8 cellular contexts compared by ENCODE assay signal in genomic region chr1:45010855-45011811, GRCh38. TPM values are rescaled to one million over a fixed set of nuclear protein-coding genes. Genes with fewer than 3 reads are reported as not detected.
A peak's percentile ranks its signal among the peaks of the same experiment; 100 is the strongest.
DNase-seq lines count a peak whose midpoint lies in the region; ATAC-seq and TF ChIP-seq lines count a peak whose summit lies in the region.

TSS of gene HECTD3 (minus strand) at chr1:45011324. CDS start at chr1:45011257, 67 bp downstream.

- ATAC-seq in GM21367 (IDR thresholded peaks at IDR 0.05; ENCODE audit: unreplicated experiment) = peak; percentile 51

- in situ Hi-C loops in Caki2 (cut with HindIII; ENCODE audit: low pct_unique_long_range_greater_than_20kb, low sequenced_read_pairs) = no loop called here

- no peaks in the 10 kb centered on the region for H4K20me1 ChIP-seq in OCI-LY1 (ENCODE audit: insufficient read depth, low read length)

- H3K9me2 ChIP-seq in OCI-LY1 (ENCODE audit: low read depth, low read length) = no peaks in the 10 kb centered on the region

- H3K9ac ChIP-seq in HUES48 (ENCODE audit: low read depth, low read length) (peak within 1 kb of the TSS; percentile 50; the same call in 1 of the 2 replicates), OCI-LY1 (ENCODE audit: low read length) (peak within 1 kb of the TSS; percentile 89)

- peaks cover 42% of the 10 kb centered on the region for H3K36me3 ChIP-seq in HUES48 (ENCODE audit: control insufficient read depth, insufficient read depth, low read length)
- H3K36me3 ChIP-seq in OCI-LY1 (ENCODE audit: insufficient read depth, low read length) = peaks cover 23% of the 10 kb centered on the region

- H3F3A ChIP-seq in OCI-LY1 (ENCODE audit: insufficient read depth, low read length) = no peaks in the 10 kb centered on the region

- peak within 1 kb of the TSS; percentile 80 for H3K27ac ChIP-seq in HUES48 (ENCODE audit: low read depth, low read length)
- peak within 1 kb of the TSS; percentile 61 for H3K27ac ChIP-seq in OCI-LY1 (ENCODE audit: low read depth, low read length, poor library complexity, severe bottlenecking)

- peak within 1 kb of the TSS; percentile 98 for H3K4me2 ChIP-seq in OCI-LY1 (ENCODE audit: low read length)

- DNase-seq in Caki2 (ENCODE audit: low read depth) (peak; percentile 71), activated T-cell treated with anti-CD3 and anti-CD28 coated beads for 1 hour (ENCODE audit: low read depth) (peak; percentile 49), epidermal melanocyte (ENCODE audit: insufficient read length, low spot score) (peak; percentile 67), middle frontal gyrus (ENCODE audit: extremely low spot score, low spot score) (peak; percentile 56)
- peak; percentile 26 to 45 for DNase-seq in stimulated activated CD8-positive, alpha-beta memory T cell treated with anti-CD3 and anti-CD28 coated beads, Interleukin-4, amount 100 ng/mL, for 1 hour (ENCODE audit: low read depth in 2 of 2, low spot score in 1 of 2)

- TF ChIP-seq CTCF in OCI-LY1 (IDR thresholded peaks at IDR 0.05; ENCODE audit: low read length) = no peak

- peaks cover 10% of the 10 kb centered on the region for H3K4me1 ChIP-seq in HUES48 (ENCODE audit: control insufficient read depth, insufficient read depth, low read length)
- H3K4me1 ChIP-seq in OCI-LY1 (ENCODE audit: insufficient read depth, low read length, severe bottlenecking) = peaks cover 27% of the 10 kb centered on the region

- peak within 1 kb of the TSS; percentile 81 for H3K4me3 ChIP-seq in HUES48 (ENCODE audit: low read depth, low read length)
- H3K4me3 ChIP-seq in OCI-LY1 (ENCODE audit: low read depth, low read length, poor library complexity, severe bottlenecking) = peak within 1 kb of the TSS; percentile 94

- H3K27me3 ChIP-seq in HUES48 (ENCODE audit: control insufficient read depth, insufficient read depth, low read length) (no peaks in the 10 kb centered on the region), OCI-LY1 (ENCODE audit: insufficient read depth, low read length) (no peaks in the 10 kb centered on the region)

- no peaks in the 10 kb centered on the region for H3K79me2 ChIP-seq in OCI-LY1 (ENCODE audit: insufficient read depth, low read length)

- peak within 1 kb of the TSS; percentile 98 for H2AFZ ChIP-seq in OCI-LY1 (ENCODE audit: low read length)

- no peaks in the 10 kb centered on the region for H3K9me3 ChIP-seq in HUES48 (ENCODE audit: control insufficient read depth, insufficient read depth, low read length)
- H3K9me3 ChIP-seq in OCI-LY1 (ENCODE audit: low read length) = no peaks in the 10 kb centered on the region

RNA-seq across cellular contexts. Expression of gene HECTD3, which starts in this region (rescaled TPM):
- total RNA-seq in Caki2 (2014; rRNA removed; shearing (Covaris generic); ENCODE audit: low replicate concordance) = 6.4 and 16.6 TPM in 2 replicates

Comparison
In these comparisons a context has a peak if more than half of its experiments do, and no peak if none do; other contexts are left out.
1. Peak in every context shown above with its lines: DNase-seq, ATAC-seq, H3K4me3 ChIP-seq and H3K27ac ChIP-seq.